8 cellular contexts compared by ENCODE assay signal in genomic region chr3:195270079-195270349, GRCh38. TPM values are rescaled to one million over a fixed set of nuclear protein-coding genes. Genes with fewer than 3 reads are reported as not detected.
DNase-seq lines count a peak whose midpoint lies in the region; ATAC-seq, FAIRE-seq and TF ChIP-seq lines count a peak whose summit lies in the region.

No MANE protein-coding gene starts in this region.

- H3K36me3 ChIP-seq in MG63 (peaks cover 20% of the 10 kb centered on the region), H1 (ENCODE audit: control insufficient read depth in 2 of 4, insufficient read depth in 4 of 4, low read length in 3 of 4) (peaks cover 2 to 14% (median 5%) of the 10 kb centered on the region in 4 experiments; a peak in 5 of 8 replicates), neural progenitor cell (no peaks in the 10 kb centered on the region)

- no peak overlapping the region for H2BK120ac ChIP-seq in H1 (replicated peaks; ENCODE audit: low read depth, low read length)

- H3K79me1 ChIP-seq in H1 (ENCODE audit: low read depth, low read length), result peaks cover 28% of the 10 kb centered on the region

- TF ChIP-seq POLR2A in H1 (IDR thresholded peaks at IDR 0.05; ENCODE audit: control extremely low read depth in 1 of 2, low read depth in 2 of 2, low read length in 2 of 2), result no peak

- H3K23me2 ChIP-seq in H1 (ENCODE audit: low read depth, low read length), result peaks cover 5% of the 10 kb centered on the region

- H3F3A ChIP-seq in neural progenitor cell (ENCODE audit: low read depth), result peaks cover 6% of the 10 kb centered on the region

- no peaks in the 10 kb centered on the region for H3K27me3 ChIP-seq in MG63
- H3K27me3 ChIP-seq in H1 (replicated peaks in 1 of 4; ENCODE audit: control insufficient read depth in 3 of 4, extremely low read depth in 1 of 4, insufficient read depth in 3 of 4, low read length in 3 of 4), result no peaks in the 10 kb centered on the region
- H3K27me3 ChIP-seq in neural progenitor cell, result no peaks in the 10 kb centered on the region

- TF ChIP-seq CTCF in CD14-positive monocyte (IDR thresholded peaks at IDR 0.05) (no peak), H1 (IDR thresholded peaks at IDR 0.05; ENCODE audit: control extremely low read depth in 1 of 3, insufficient read depth in 1 of 3, low read depth in 1 of 3, low read length in 3 of 3) (peak in 1 of 3 experiments; percentile 9; a peak in 1 of 4 replicates), neural progenitor cell (IDR thresholded peaks at IDR 0.05) (no peak)

- H3K9me3 ChIP-seq in MG63, result no peaks in the 10 kb centered on the region
- H3K9me3 ChIP-seq in H1 (ENCODE audit: insufficient read depth in 2 of 2, low read depth in 1 of 2, low read length in 1 of 2), result no peaks in the 10 kb centered on the region
- H3K9me3 ChIP-seq in neural progenitor cell (ENCODE audit: low read depth), result no peaks in the 10 kb centered on the region

- H3K36me3 Mint-ChIP-seq in CD14-positive monocyte, result peaks cover 30% of the 10 kb centered on the region in 2 donors
- H3K36me3 Mint-ChIP-seq in neural progenitor cell, result peaks cover 11% of the 10 kb centered on the region

- H3K4me1 ChIP-seq in H1 (replicated peaks in 1 of 4; ENCODE audit: control insufficient read depth in 3 of 4, insufficient read depth in 4 of 4, low read length in 3 of 4) (peaks cover 0 to 9% (median 7%) of the 10 kb centered on the region in 4 experiments; a peak in 5 of 7 replicates), neural progenitor cell (peaks cover 11% of the 10 kb centered on the region)

- peak overlapping the region; percentile 80 to 87 for H3K4me2 ChIP-seq in H1 (ENCODE audit: insufficient read depth in 1 of 2, low read depth in 2 of 2, low read length in 2 of 2)
- H3K4me2 ChIP-seq in neural progenitor cell, result peak overlapping the region; percentile 76

- H3K27ac Mint-ChIP-seq in CD14-positive monocyte (peak overlapping the region in 6 of 7 donors; percentile 48 to 90 (median 81)), neural progenitor cell (peak overlapping the region; percentile 61)

- no peak overlapping the region; the same call in 1 of the 2 replicates for H3K18ac ChIP-seq in H1 (ENCODE audit: extremely low read depth, low read length)

- H4K8ac ChIP-seq in H1 (ENCODE audit: extremely low read depth, insufficient read depth, low read length), result no peak overlapping the region

- WGBS in H1 (ENCODE audit: extremely low coverage in 1 of 2, insufficient coverage in 1 of 2, insufficient read length in 1 of 2, insufficient replicate concordance in 2 of 2, low coverage in 1 of 2, low lambda C conversion rate in 2 of 2, missing lambda C conversion rate in 1 of 2), 2 experiments, result 0% methylated on average over 8 of the region's 8 CpGs; no CpG with 5 or more reads in 1 of the 2 experiments

- no peak overlapping the region for H2BK15ac ChIP-seq in H1 (ENCODE audit: low read length)

- H3K9me3 Mint-ChIP-seq in CD14-positive monocyte (peaks cover 0 to 1% (median 0%) of the 10 kb centered on the region in 7 donors), neural progenitor cell (no peaks in the 10 kb centered on the region)

- FAIRE-seq in H1 (lab: Jason Lieb, UNC), result no peak

- no peak for ATAC-seq in left lobe of liver
- no peak for ATAC-seq in GM19455 (IDR thresholded peaks at IDR 0.05; ENCODE audit: unreplicated experiment)

- H3K4me3 ChIP-seq in MG63 (peak overlapping the region; percentile 76), H1 (ENCODE audit: extremely low read depth in 1 of 4, insufficient read depth in 2 of 4, low read depth in 3 of 4, low read length in 4 of 4) (peak overlapping the region; percentile 70 to 86 (median 80)), neural progenitor cell (peak overlapping the region; percentile 77)

- POLR2A ChIA-PET in H1 (lab: Charles Lee; ENCODE audit: partially characterized antibody), result interaction anchor here (0.7 to 3.4 kb wide), 13 partner anchors 8 to 587 kb away, joined by 3 to 30 read pairs (median 4); partner anchors contain the start of genes ACAP2, FAM43A and PPP1R2

- no peak overlapping the region for H3K23ac ChIP-seq in H1 (ENCODE audit: insufficient read length)

- no peak overlapping the region for H3K14ac ChIP-seq in H1 (ENCODE audit: insufficient read length)

- no peak overlapping the region for H2BK5ac ChIP-seq in H1 (ENCODE audit: low read depth, low read length)

- H3K27me3 Mint-ChIP-seq in CD14-positive monocyte (ENCODE audit: low read depth in 3 of 3) (peaks cover 0 to 5% (median 0%) of the 10 kb centered on the region in 3 donors), neural progenitor cell (ENCODE audit: insufficient read depth, low read depth) (peaks cover 7% of the 10 kb centered on the region)

- H3K4ac ChIP-seq in H1 (replicated peaks; ENCODE audit: insufficient read length, low read depth, low read length), result no peak overlapping the region

- H3K56ac ChIP-seq in H1 (replicated peaks; ENCODE audit: insufficient read length, low read depth, low read length), result no peak overlapping the region

- H3K4me1 Mint-ChIP-seq in CD14-positive monocyte, result peaks cover 28% of the 10 kb centered on the region
- H3K4me1 Mint-ChIP-seq in neural progenitor cell, result peaks cover 24% of the 10 kb centered on the region

- no peak overlapping the region for H4K91ac ChIP-seq in H1 (replicated peaks; ENCODE audit: insufficient read length, low read length)

- H4K20me1 ChIP-seq in H1 (replicated peaks in 1 of 2; ENCODE audit: control insufficient read depth in 1 of 2, insufficient read depth in 2 of 2, low read length in 2 of 2) (peaks cover 16 to 25% of the 10 kb centered on the region in 2 experiments), neural progenitor cell (ENCODE audit: low read depth) (peaks cover 43% of the 10 kb centered on the region)

- DNase-seq in CD14-positive monocyte (ENCODE audit: low spot score) (no peak), MG63 (no peak), H1 (ENCODE audit: low read depth in 1 of 2, low spot score in 2 of 2) (no peak), neural progenitor cell (ENCODE audit: low spot score) (no peak), CD1c-positive myeloid dendritic cell (ENCODE audit: extremely low spot score) (no peak), left lobe of liver (ENCODE audit: low spot score) (no peak), OCI-M1 (lab: John Stamatoyannopoulos, UW) (no peak)

- H3K9ac ChIP-seq in H1 (replicated peaks in 1 of 4; ENCODE audit: extremely low read depth in 1 of 4, low read depth in 3 of 4, low read length in 3 of 4), result peak overlapping the region in 3 of 4 experiments; percentile 42 to 93 (median 90); a peak in 3 of 7 replicates
- H3K9ac ChIP-seq in neural progenitor cell, result no peak overlapping the region

- H3K27ac ChIP-seq in H1 (ENCODE audit: low read depth, low read length) (no peak overlapping the region), neural progenitor cell (no peak overlapping the region)

- H3K79me2 ChIP-seq in H1 (ENCODE audit: control insufficient read depth in 1 of 2, insufficient read depth in 2 of 2, low read length in 2 of 2), result peaks cover 16 to 51% of the 10 kb centered on the region in 2 experiments
- H3K79me2 ChIP-seq in neural progenitor cell (ENCODE audit: low read depth), result peaks cover 53% of the 10 kb centered on the region

- no peak overlapping the region for H4K5ac ChIP-seq in H1 (ENCODE audit: insufficient read length, low read depth, low read length)

- H2BK20ac ChIP-seq in H1 (ENCODE audit: low read length), result no peak overlapping the region

- H3K4me3 Mint-ChIP-seq in CD14-positive monocyte, result peak overlapping the region; percentile 84 to 93
- H3K4me3 Mint-ChIP-seq in neural progenitor cell, result peak overlapping the region; percentile 94

- TF ChIP-seq RAD21 in H1 (IDR thresholded peaks at IDR 0.05 in 1 of 2, conservative IDR thresholded peaks at IDR 0.05 in 1 of 2; ENCODE audit: low read depth in 2 of 2, low read length in 2 of 2), result no peak

- CTCF ChIA-PET in H1 (lab: Charles Lee; ENCODE audit: partially characterized antibody), result interaction anchor here (0.6 to 6.0 kb wide), 20 partner anchors 9 to 587 kb away, joined by 3 to 65 read pairs (median 4); partner anchors contain the start of gene PPP1R2

- no peak overlapping the region for H2BK12ac ChIP-seq in H1 (ENCODE audit: low read depth, low read length)

- intact Hi-C loops in CD14-positive monocyte (cut with micrococcal nuclease), result loop anchor here (5.0 kb wide), 2 partner anchors 252 to 272 kb away; partner anchors contain the start of gene PPP1R2 (in 1 of the 2)

- no peak for TF ChIP-seq EP300 in H1 (IDR thresholded peaks at IDR 0.05; ENCODE audit: borderline replicate concordance in 1 of 2, low read depth in 2 of 2, low read length in 2 of 2)

- no peak overlapping the region for H2AK5ac ChIP-seq in H1 (ENCODE audit: low read depth, low read length)

- H2AFZ ChIP-seq in H1 (ENCODE audit: low read length) (no peak overlapping the region), neural progenitor cell (replicated peaks) (no peak overlapping the region)

TF ChIP-seq in H1, 55 proteins besides CTCF, POLR2A, EP300 and RAD21:
- TF ChIP-seq SIX5 (IDR thresholded peaks at IDR 0.05; ENCODE audit: low read depth, low read length), result no peak
- TF ChIP-seq SAP30 (IDR thresholded peaks at IDR 0.05; ENCODE audit: insufficient read depth, insufficient replicate concordance, low read length), result peak; percentile 37
- TF ChIP-seq NRF1 (IDR thresholded peaks at IDR 0.05; ENCODE audit: low read depth, low read length), result no peak
- TF ChIP-seq CHD1 (IDR thresholded peaks at IDR 0.05; ENCODE audit: low read depth, low read length), result no peak
- no peak for TF ChIP-seq MAFK (IDR thresholded peaks at IDR 0.05; ENCODE audit: low read depth, low read length)
- no peak for TF ChIP-seq GABPA (IDR thresholded peaks at IDR 0.05; ENCODE audit: borderline replicate concordance, insufficient read depth, low read length)
- no peak for TF ChIP-seq SUZ12 (IDR thresholded peaks at IDR 0.05; ENCODE audit: low read length)
- no peak for TF ChIP-seq RBBP5 (IDR thresholded peaks at IDR 0.05; ENCODE audit: borderline replicate concordance, low read depth, low read length)

RNA-seq across cellular contexts. Expression of gene XXYLT1, which starts 0.9 kb away (rescaled TPM):
- polyA plus RNA-seq in CD14-positive monocyte (10 to 100 TPM; 11.8 to 13.5 TPM), H1 (2011; rRNA removed) (18.9 and 20.2 TPM in 2 replicates)
- 23.0 and 43.7 TPM in 2 replicates for total RNA-seq in MG63 (2014; rRNA removed; shearing (Covaris generic); ENCODE audit: low replicate concordance)
- 23.8 and 24.5 TPM in 2 replicates for total RNA-seq in H1 (2021; fragmentation: NEBNext Ultra II Directional; extraction: Animal tissue kit (Norgen Biotek cat#: 25700))
- polyA plus RNA-seq in H1 (2011; cell fraction: cytosol; rRNA removed), result 21.1 TPM
- polyA plus RNA-seq in H1 (2011; cell fraction: nucleus; rRNA removed), result 14.9 TPM
- 19.3 to 20.5 TPM (median 20.0 TPM) in 4 replicates for polyA plus RNA-seq in H1 (2012, experiment 1 of 2)
- 25.8 TPM for polyA plus RNA-seq in H1 (2012, experiment 2 of 2)
- 29.3 TPM for polyA plus RNA-seq in H1 (2013, experiment 1 of 2)
- polyA plus RNA-seq in H1 (2013, experiment 2 of 2), result 32.6 TPM
- 15.2 and 16.2 TPM in 2 replicates for polyA minus RNA-seq in H1 (2011; rRNA and poly(A)+ RNA removed)
- 22.8 TPM for polyA minus RNA-seq in H1 (2011; cell fraction: cytosol; rRNA and poly(A)+ RNA removed)
- 31.3 TPM for polyA minus RNA-seq in H1 (2011; cell fraction: nucleus; rRNA and poly(A)+ RNA removed)
- total RNA-seq in neural progenitor cell (ENCODE audit: low replicate concordance) (16.4 and 39.0 TPM in 2 replicates), left lobe of liver (2.8 TPM)
